Comparison of ENCODE assay signal across 11 cellular contexts in the genomic region with DNA sequence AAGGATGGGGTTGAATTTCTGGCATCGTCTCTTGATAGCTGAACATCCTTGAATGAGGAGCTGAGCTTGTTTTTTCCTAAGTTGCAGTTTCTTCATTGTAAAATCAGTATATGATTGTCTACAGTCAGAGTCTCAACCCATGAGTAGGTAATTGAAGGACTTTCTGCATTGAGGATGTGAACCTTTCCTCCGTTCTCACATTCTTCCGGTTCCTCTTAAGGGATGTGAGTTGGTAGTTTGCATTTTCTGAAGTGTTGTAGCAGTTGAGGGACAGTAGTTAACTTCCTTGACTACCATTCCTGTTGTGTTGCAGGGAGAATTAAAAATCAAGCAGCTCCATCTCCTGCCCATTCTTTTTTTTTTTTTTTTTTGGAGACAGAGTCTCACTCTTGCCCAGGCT. TPM values are rescaled to one million over a fixed set of nuclear protein-coding genes. Genes with fewer than 3 reads are reported as not detected.
A peak's percentile ranks its signal among the peaks of the same experiment; 100 is the strongest.
DNase-seq lines count a peak whose midpoint lies in the region; ATAC-seq and TF ChIP-seq lines count a peak whose summit lies in the region.
"Had no signal": no experiment of that assay in that cellular context is flagged by ENCODE, and none has a peak within 500 bp of the region (broad histone marks: within the 10 kb centered on the region; RNA-seq: fewer than 3 reads in every experiment).

No MANE protein-coding gene starts in this region.

- peak overlapping the region; percentile 99 for H3K27ac ChIP-seq in 22Rv1
- peak overlapping the region; percentile 98 for H3K27ac ChIP-seq in RWPE2 (ENCODE audit: poor library complexity, severe bottlenecking)
- peak overlapping the region; percentile 91 to 93 for H3K27ac ChIP-seq in mucosa of rectum (ENCODE audit: low read depth in 2 of 2, low read length in 2 of 2)

- H3K9me3 ChIP-seq in RWPE2 (ENCODE audit: severe bottlenecking) (no peaks in the 10 kb centered on the region), mucosa of rectum (ENCODE audit: control insufficient read depth in 2 of 2, low read length in 2 of 2) (no peaks in the 10 kb centered on the region)

- TF ChIP-seq CTCF in 22Rv1 (IDR thresholded peaks at IDR 0.05) (no peak), RWPE2 (IDR thresholded peaks at IDR 0.05; ENCODE audit: poor library complexity, severe bottlenecking) (no peak)

- H3K4me1 ChIP-seq in RWPE2 (ENCODE audit: insufficient read depth, poor library complexity, severe bottlenecking) (peaks cover 43% of the 10 kb centered on the region), mucosa of rectum (ENCODE audit: control insufficient read depth in 2 of 2, insufficient read depth in 2 of 2, low read length in 2 of 2) (peaks cover 76 to 93% of the 10 kb centered on the region in 2 donors)

- H3K36me3 ChIP-seq in RWPE2 (ENCODE audit: low read depth) (peaks cover 24% of the 10 kb centered on the region), mucosa of rectum (ENCODE audit: control insufficient read depth in 2 of 2, insufficient read depth in 2 of 2, low read length in 2 of 2) (peaks cover 4 to 12% of the 10 kb centered on the region in 2 donors)

- H3K27me3 ChIP-seq in RWPE2 (ENCODE audit: insufficient read depth, poor library complexity, severe bottlenecking) = no peaks in the 10 kb centered on the region
- no peaks in the 10 kb centered on the region for H3K27me3 ChIP-seq in mucosa of rectum (ENCODE audit: control insufficient read depth in 2 of 2, insufficient read depth in 2 of 2, low read length in 2 of 2)

- DNase-seq in RWPE2 (ENCODE audit: low spot score) (no peak), NCI-H748 (lab: John Stamatoyannopoulos, UW; ENCODE audit: unreplicated experiment) (no peak), NCI-H524 (lab: John Stamatoyannopoulos, UW) (no peak), mucosa of gallbladder (ENCODE audit: low spot score) (no peak)
- DNase-seq in stimulated activated CD4-positive, alpha-beta T cell treated with anti-CD3 and anti-CD28 coated beads, Interleukin-4, amount 100 ng/mL, for 1 hour = no peak
- DNase-seq: activated CD8-positive, alpha-beta T cell treated with anti-CD3 and anti-CD28 coated beads for 36 hours; NCI-H1436 treated with DMSO at 0.1 percent for 48 hours; SHP77 treated with DMSO at 0.1 percent for 48 hours had no signal

- H3K4me3 ChIP-seq in RWPE2 (ENCODE audit: severe bottlenecking) (no peak overlapping the region), mucosa of rectum (ENCODE audit: low read length in 2 of 2) (peak overlapping the region; percentile 32 to 38)

- ATAC-seq in GM21423 (IDR thresholded peaks at IDR 0.05; ENCODE audit: unreplicated experiment) (peak; percentile 73), RWPE2 (ENCODE audit: low read depth) (no peak)
- ATAC-seq: activated CD8-positive, alpha-beta T cell treated with anti-CD3 and anti-CD28 coated beads for 36 hours had no signal

- H3K9ac ChIP-seq in mucosa of rectum (ENCODE audit: low read depth in 1 of 2, low read length in 2 of 2) = peak overlapping the region in 1 of 2 donors; percentile 66

RNA-seq across cellular contexts. Expression of a gene that starts 19.1 kb away (rescaled TPM):
- total RNA-seq in mucosa of gallbladder = 97.1 TPM

RNA-seq across cellular contexts. Expression of a gene that starts 54.9 kb away (rescaled TPM):
- 21.5 TPM for total RNA-seq in mucosa of gallbladder

RNA-seq across cellular contexts. Expression of a gene that starts 55.1 kb away (rescaled TPM):
- total RNA-seq in mucosa of gallbladder = 55.9 TPM
